ENCODE assay signal across 12 cellular contexts in the genomic region with DNA sequence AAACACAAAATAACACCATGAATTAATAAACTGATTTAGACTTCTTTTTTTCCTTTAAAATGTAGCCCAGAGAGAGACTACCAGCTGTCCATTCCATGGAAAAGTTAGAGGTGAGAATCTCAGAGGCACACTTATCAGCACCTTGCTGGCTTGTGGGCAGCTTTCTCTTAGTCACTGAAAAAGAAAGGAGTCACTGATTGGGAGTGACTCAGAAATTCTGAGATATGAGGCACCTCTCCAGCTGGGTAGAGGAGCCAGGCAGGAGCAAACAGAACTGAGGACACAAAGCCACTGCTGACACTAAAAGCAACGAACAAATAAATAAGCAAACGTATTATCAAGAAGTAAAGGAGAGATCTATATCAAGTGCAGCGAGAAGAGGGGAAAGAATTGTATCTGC.
A peak's percentile ranks its signal among the peaks of the same experiment; 100 is the strongest.
DNase-seq lines count a peak whose midpoint lies in the region; ATAC-seq, FAIRE-seq and TF ChIP-seq lines count a peak whose summit lies in the region.
"Had no signal": no experiment of that assay in that cellular context is flagged by ENCODE, and none has a peak within 500 bp of the region (broad histone marks: within the 10 kb centered on the region; RNA-seq: fewer than 3 reads in every experiment).

No MANE protein-coding gene starts in this region.

- no peak for FAIRE-seq in pancreas (lab: Jason Lieb, UNC)

- H3K4me3 ChIP-seq in endocrine pancreas (ENCODE audit: control insufficient read depth, insufficient read depth, low read length) (peak overlapping the region; percentile 35), pancreas (no peak overlapping the region), WERI-Rb-1 (ENCODE audit: low read depth, low read length) (no peak overlapping the region)
- H3K4me3 ChIP-seq: SK-N-MC had no signal

- H3K4me1 ChIP-seq in endocrine pancreas (ENCODE audit: control insufficient read depth, insufficient read depth, low read length): peaks cover 6% of the 10 kb centered on the region
- H3K4me1 ChIP-seq in pancreas: peaks cover 0 to 22% (median 5%) of the 10 kb centered on the region in 3 donors

- H3K36me3 ChIP-seq in endocrine pancreas (ENCODE audit: control insufficient read depth, insufficient read depth, low read length) (no peaks in the 10 kb centered on the region), pancreas (no peaks in the 10 kb centered on the region), WERI-Rb-1 (no peaks in the 10 kb centered on the region)

- H3K27me3 ChIP-seq in endocrine pancreas (ENCODE audit: control insufficient read depth, insufficient read depth, low read length) (no peaks in the 10 kb centered on the region), pancreas (no peaks in the 10 kb centered on the region), WERI-Rb-1 (ENCODE audit: insufficient read depth, low read depth, severe bottlenecking) (no peaks in the 10 kb centered on the region)

- intact Hi-C loops in pancreas (cut with DNase I): no loop called here

- H3K9ac ChIP-seq in endocrine pancreas (ENCODE audit: control insufficient read depth, insufficient read depth, low read length): no peak overlapping the region

- TF ChIP-seq CTCF in pancreas (IDR thresholded peaks at IDR 0.05) (no peak), WERI-Rb-1 (IDR thresholded peaks at IDR 0.05; ENCODE audit: low read depth, low read length) (no peak)

- no peak overlapping the region for H3K27ac ChIP-seq in pancreas
- no peak overlapping the region for H3K27ac ChIP-seq in WERI-Rb-1
- H3K27ac ChIP-seq: SK-N-MC had no signal

- 21 to 31% methylated on average over 3 of the region's 3 CpGs for WGBS in pancreas, 2 donors

- peak; percentile 95 to 98 (median 96) for ATAC-seq in pancreas

- DNase-seq in NCI-H2227 (lab: John Stamatoyannopoulos, UW; ENCODE audit: unreplicated experiment): peak; percentile 3
- no peak for DNase-seq in NCI-H2227 treated with DMSO at 0.1 percent for 48 hours (lab: John Stamatoyannopoulos, UW)
- DNase-seq in NCI-H226: peak; percentile 85
- DNase-seq in pancreas: peak in 3 of 6 donors; percentile 27 to 59 (median 37)
- DNase-seq in T-helper 9 cell: no peak
- DNase-seq in nucleus accumbens (lab: John Stamatoyannopoulos, UW): no peak
- DNase-seq in WERI-Rb-1: no peak
- DNase-seq: activated T-cell treated with anti-CD3 and anti-CD28 coated beads, Interleukin-2, amount 50 U/mL, for 1 hour; KG1; naive B cell had no signal

- no peaks in the 10 kb centered on the region for H3K9me3 ChIP-seq in endocrine pancreas (ENCODE audit: control insufficient read depth, low read length)
- no peaks in the 10 kb centered on the region for H3K9me3 ChIP-seq in pancreas
- H3K9me3 ChIP-seq in WERI-Rb-1 (ENCODE audit: severe bottlenecking): no peaks in the 10 kb centered on the region

Comparison
In these comparisons a context has a peak if more than half of its experiments do, and no peak if none do; other contexts are left out.
1. DNase-seq: peak in NCI-H2227 (single experiment) and NCI-H226 (single experiment); none in NCI-H2227 treated with DMSO at 0.1 percent for 48 hours (single experiment), T-helper 9 cell (single experiment), nucleus accumbens (0 of 56) and WERI-Rb-1 (single experiment).